1 cellular context compared by ENCODE assay signal in the genomic region with DNA sequence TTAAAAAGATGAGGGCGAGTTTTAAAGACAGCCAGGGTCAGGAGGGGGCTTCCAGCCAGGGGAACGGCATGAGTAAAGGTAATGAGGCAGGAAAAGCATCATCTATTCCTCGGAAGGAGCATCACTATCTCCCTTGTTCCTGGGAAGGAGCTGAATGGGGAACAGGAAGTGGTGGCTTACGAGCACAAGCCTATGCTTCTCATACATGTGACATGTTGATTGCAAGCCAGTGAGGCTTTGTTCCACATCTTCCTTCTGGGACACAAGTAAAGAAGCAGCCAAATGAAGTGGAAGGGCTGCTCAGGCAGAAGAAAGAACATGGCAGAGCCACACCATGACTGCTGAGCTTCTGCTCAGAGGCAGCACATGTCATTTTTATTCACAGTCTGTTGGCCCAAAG.
TF ChIP-seq lines count a peak whose summit lies in the region.

No MANE protein-coding gene starts in this region.

TF ChIP-seq in K562, 482 proteins besides CTCF, POLR2A, EP300 and RAD21:
- TF ChIP-seq SPI1 (IDR thresholded peaks at IDR 0.05; ENCODE audit: borderline replicate concordance, low read depth, low read length) (peak; percentile 41; the same call in 1 of the 2 replicates), CHD4 (IDR thresholded peaks at IDR 0.05; ENCODE audit: insufficient read depth, insufficient replicate concordance, low read depth, low read length, poor library complexity, severe bottlenecking) (no peak), RAD51 (IDR thresholded peaks at IDR 0.05; ENCODE audit: borderline replicate concordance, low read depth) (peak; percentile 28; the same call in 1 of the 2 replicates), HEY1 (CRISPR knock-in tag; IDR thresholded peaks at IDR 0.05; ENCODE audit: borderline replicate concordance) (no peak), SIN3A (IDR thresholded peaks at IDR 0.05; ENCODE audit: borderline replicate concordance in 2 of 2, control insufficient read depth in 1 of 2, low read depth in 2 of 2, low read length in 2 of 2) (no peak), ZBED1 (IDR thresholded peaks at IDR 0.05) (no peak), RHOXF2B (CRISPR knock-in tag; conservative IDR thresholded peaks at IDR 0.05) (no peak), DPF2 (IDR thresholded peaks at IDR 0.05) (no peak), GATAD2B (IDR thresholded peaks at IDR 0.05; ENCODE audit: borderline replicate concordance) (no peak)
- TF ChIP-seq, protein P1, sequence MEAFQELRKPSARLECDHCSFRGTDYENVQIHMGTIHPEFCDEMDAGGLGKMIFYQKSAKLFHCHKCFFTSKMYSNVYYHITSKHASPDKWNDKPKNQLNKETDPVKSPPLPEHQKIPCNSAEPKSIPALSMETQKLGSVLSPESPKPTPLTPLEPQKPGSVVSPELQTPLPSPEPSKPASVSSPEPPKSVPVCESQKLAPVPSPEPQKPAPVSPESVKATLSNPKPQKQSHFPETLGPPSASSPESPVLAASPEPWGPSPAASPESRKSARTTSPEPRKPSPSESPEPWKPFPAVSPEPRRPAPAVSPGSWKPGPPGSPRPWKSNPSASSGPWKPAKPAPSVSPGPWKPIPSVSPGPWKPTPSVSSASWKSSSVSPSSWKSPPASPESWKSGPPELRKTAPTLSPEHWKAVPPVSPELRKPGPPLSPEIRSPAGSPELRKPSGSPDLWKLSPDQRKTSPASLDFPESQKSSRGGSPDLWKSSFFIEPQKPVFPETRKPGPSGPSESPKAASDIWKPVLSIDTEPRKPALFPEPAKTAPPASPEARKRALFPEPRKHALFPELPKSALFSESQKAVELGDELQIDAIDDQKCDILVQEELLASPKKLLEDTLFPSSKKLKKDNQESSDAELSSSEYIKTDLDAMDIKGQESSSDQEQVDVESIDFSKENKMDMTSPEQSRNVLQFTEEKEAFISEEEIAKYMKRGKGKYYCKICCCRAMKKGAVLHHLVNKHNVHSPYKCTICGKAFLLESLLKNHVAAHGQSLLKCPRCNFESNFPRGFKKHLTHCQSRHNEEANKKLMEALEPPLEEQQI (IDR thresholded peaks at IDR 0.05), result no peak
- TF ChIP-seq, protein P2, sequence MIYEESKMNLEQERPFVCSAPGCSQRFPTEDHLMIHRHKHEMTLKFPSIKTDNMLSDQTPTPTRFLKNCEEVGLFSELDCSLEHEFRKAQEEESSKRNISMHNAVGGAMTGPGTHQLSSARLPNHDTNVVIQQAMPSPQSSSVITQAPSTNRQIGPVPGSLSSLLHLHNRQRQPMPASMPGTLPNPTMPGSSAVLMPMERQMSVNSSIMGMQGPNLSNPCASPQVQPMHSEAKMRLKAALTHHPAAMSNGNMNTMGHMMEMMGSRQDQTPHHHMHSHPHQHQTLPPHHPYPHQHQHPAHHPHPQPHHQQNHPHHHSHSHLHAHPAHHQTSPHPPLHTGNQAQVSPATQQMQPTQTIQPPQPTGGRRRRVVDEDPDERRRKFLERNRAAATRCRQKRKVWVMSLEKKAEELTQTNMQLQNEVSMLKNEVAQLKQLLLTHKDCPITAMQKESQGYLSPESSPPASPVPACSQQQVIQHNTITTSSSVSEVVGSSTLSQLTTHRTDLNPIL (CRISPR knock-in tag; IDR thresholded peaks at IDR 0.05), result no peak
- TF ChIP-seq, protein P3, sequence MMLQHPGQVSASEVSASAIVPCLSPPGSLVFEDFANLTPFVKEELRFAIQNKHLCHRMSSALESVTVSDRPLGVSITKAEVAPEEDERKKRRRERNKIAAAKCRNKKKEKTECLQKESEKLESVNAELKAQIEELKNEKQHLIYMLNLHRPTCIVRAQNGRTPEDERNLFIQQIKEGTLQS (IDR thresholded peaks at IDR 0.05), result no peak
- TF ChIP-seq, protein P3 (CRISPR knock-in tag; conservative IDR thresholded peaks at IDR 0.05), result no peak
- TF ChIP-seq, protein P4, sequence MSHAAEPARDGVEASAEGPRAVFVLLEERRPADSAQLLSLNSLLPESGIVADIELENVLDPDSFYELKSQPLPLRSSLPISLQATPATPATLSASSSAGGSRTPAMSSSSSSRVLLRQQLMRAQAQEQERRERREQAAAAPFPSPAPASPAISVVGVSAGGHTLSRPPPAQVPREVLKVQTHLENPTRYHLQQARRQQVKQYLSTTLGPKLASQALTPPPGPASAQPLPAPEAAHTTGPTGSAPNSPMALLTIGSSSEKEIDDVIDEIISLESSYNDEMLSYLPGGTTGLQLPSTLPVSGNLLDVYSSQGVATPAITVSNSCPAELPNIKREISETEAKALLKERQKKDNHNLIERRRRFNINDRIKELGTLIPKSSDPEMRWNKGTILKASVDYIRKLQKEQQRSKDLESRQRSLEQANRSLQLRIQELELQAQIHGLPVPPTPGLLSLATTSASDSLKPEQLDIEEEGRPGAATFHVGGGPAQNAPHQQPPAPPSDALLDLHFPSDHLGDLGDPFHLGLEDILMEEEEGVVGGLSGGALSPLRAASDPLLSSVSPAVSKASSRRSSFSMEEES (CRISPR knock-in tag; IDR thresholded peaks at IDR 0.05), result peak; percentile 31; the same call in 1 of the 2 replicates
- TF ChIP-seq, protein P5, sequence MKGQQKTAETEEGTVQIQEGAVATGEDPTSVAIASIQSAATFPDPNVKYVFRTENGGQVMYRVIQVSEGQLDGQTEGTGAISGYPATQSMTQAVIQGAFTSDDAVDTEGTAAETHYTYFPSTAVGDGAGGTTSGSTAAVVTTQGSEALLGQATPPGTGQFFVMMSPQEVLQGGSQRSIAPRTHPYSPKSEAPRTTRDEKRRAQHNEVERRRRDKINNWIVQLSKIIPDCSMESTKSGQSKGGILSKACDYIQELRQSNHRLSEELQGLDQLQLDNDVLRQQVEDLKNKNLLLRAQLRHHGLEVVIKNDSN (CRISPR knock-in tag; IDR thresholded peaks at IDR 0.05), result peak; percentile 9; the same call in 1 of the 2 replicates
TF ChIP-seq in K562: peak in this region for 4.
